ENCODE assay signal across 16 cellular contexts in genomic region chr1:10263450-10264082, GRCh38.
"Had no signal": no experiment of that assay in that cellular context is flagged by ENCODE, and none has a peak within 500 bp of the region (broad histone marks: within the 10 kb centered on the region; RNA-seq: fewer than 3 reads in every experiment).

No MANE protein-coding gene starts in this region.

- H3K27ac ChIP-seq: heart left ventricle, tibial artery had no signal

- H3K27me3 ChIP-seq: heart left ventricle, tibial artery had no signal

- H3K27me3 Mint-ChIP-seq: activated CD4-positive, alpha-beta T cell treated with anti-CD3 and anti-CD28 coated beads, Interleukin-2, amount 10 ng/mL, durations not matched to agents 24 days and 14 days; activated CD8-positive, alpha-beta T cell treated with anti-CD3 and anti-CD28 coated beads for 36 hours; activated naive CD8-positive, alpha-beta T cell treated with anti-CD3 and anti-CD28 coated beads for 36 hours; activated T-helper 17 cell treated with anti-CD3 and anti-CD28 coated beads, Interleukin-2, amount 50 U/mL, for 72 hours; T-cell had no signal

- H3K4me3 Mint-ChIP-seq: activated CD4-positive, alpha-beta T cell treated with anti-CD3 and anti-CD28 coated beads, Interleukin-2, amount 10 ng/mL, durations not matched to agents 24 days and 14 days; activated CD8-positive, alpha-beta T cell treated with anti-CD3 and anti-CD28 coated beads for 36 hours; activated naive CD8-positive, alpha-beta T cell treated with anti-CD3 and anti-CD28 coated beads for 36 hours; activated T-helper 17 cell treated with anti-CD3 and anti-CD28 coated beads, Interleukin-2, amount 50 U/mL, for 72 hours; nephron; T-cell had no signal

- H3K4me3 ChIP-seq: heart left ventricle, tibial artery had no signal

- H3K9me3 Mint-ChIP-seq: activated CD4-positive, alpha-beta T cell treated with anti-CD3 and anti-CD28 coated beads, Interleukin-2, amount 10 ng/mL, durations not matched to agents 24 days and 14 days; activated CD8-positive, alpha-beta T cell treated with anti-CD3 and anti-CD28 coated beads for 36 hours; activated naive CD8-positive, alpha-beta T cell treated with anti-CD3 and anti-CD28 coated beads for 36 hours; activated T-helper 17 cell treated with anti-CD3 and anti-CD28 coated beads, Interleukin-2, amount 50 U/mL, for 72 hours; nephron; T-cell had no signal

- H3K27ac Mint-ChIP-seq: activated CD4-positive, alpha-beta T cell treated with anti-CD3 and anti-CD28 coated beads, Interleukin-2, amount 10 ng/mL, durations not matched to agents 24 days and 14 days; activated CD8-positive, alpha-beta T cell treated with anti-CD3 and anti-CD28 coated beads for 36 hours; activated naive CD8-positive, alpha-beta T cell treated with anti-CD3 and anti-CD28 coated beads for 36 hours; activated T-helper 17 cell treated with anti-CD3 and anti-CD28 coated beads, Interleukin-2, amount 50 U/mL, for 72 hours; nephron; T-cell had no signal

- ATAC-seq: activated CD8-positive, alpha-beta T cell treated with anti-CD3 and anti-CD28 coated beads for 36 hours; activated T-helper 17 cell treated with anti-CD3 and anti-CD28 coated beads, Interleukin-2, amount 50 U/mL, for 72 hours; heart left ventricle; T-cell had no signal

- DNase-seq: activated CD4-positive, alpha-beta T cell treated with anti-CD3 and anti-CD28 coated beads, Interleukin-2, amount 10 ng/mL, durations not matched to agents 24 days and 14 days; activated CD8-positive, alpha-beta T cell treated with anti-CD3 and anti-CD28 coated beads for 36 hours; activated naive CD4-positive, alpha-beta T cell; activated naive CD8-positive, alpha-beta T cell treated with anti-CD3 and anti-CD28 coated beads for 36 hours; activated T-cell treated with anti-CD3 and anti-CD28 coated beads, Interleukin-2, amount 50 U/mL, for 1 hour; amniotic stem cell; heart left ventricle; kidney glomerular epithelial cell; stimulated activated CD4-positive, alpha-beta T cell treated with anti-CD3 and anti-CD28 coated beads, Interleukin-12 subunit alpha, Interleukin-12 subunit beta, amount 100 ng/mL, for 4 hours; stimulated activated CD4-positive, alpha-beta T cell treated with anti-CD3 and anti-CD28 coated beads, Interleukin-1b, Interleukin-23, amount 100 ng/mL, for 48 hours; stimulated activated naive CD4-positive, alpha-beta T cell treated with Interleukin-2 at 50 U/mL for 16 hours; T-cell; T-helper 9 cell; tibial artery had no signal

- H3K9me3 ChIP-seq: heart left ventricle, tibial artery had no signal

- H3K4me1 Mint-ChIP-seq: activated naive CD8-positive, alpha-beta T cell treated with anti-CD3 and anti-CD28 coated beads for 36 hours; nephron had no signal
